ENCODE assay signal across 7 cellular contexts in genomic region chr21:44396803-44397202, GRCh38. TPM values are rescaled to one million over a fixed set of nuclear protein-coding genes. Genes with fewer than 3 reads are reported as not detected.
A peak's percentile ranks its signal among the peaks of the same experiment; 100 is the strongest.
DNase-seq lines count a peak whose midpoint lies in the region; ATAC-seq and TF ChIP-seq lines count a peak whose summit lies in the region.
"Not testable (repeated sequence)": the region's sequence is repeated elsewhere in the genome, so short reads cannot be mapped to it uniquely, and the experiment has no call there.
"Had no signal": no experiment of that assay in that cellular context is flagged by ENCODE, and none has a peak within 500 bp of the region (broad histone marks: within the 10 kb centered on the region; RNA-seq: fewer than 3 reads in every experiment).

No MANE protein-coding gene starts in this region.

- not testable (repeated sequence) for H3K27ac ChIP-seq in HEK293 (ENCODE audit: extremely low read depth, low read depth, low read length); testis

- DNase-seq in WTC11 (ENCODE audit: low spot score) = not testable (repeated sequence)
- peak; percentile 5 for DNase-seq in stimulated activated CD8-positive, alpha-beta memory T cell treated with anti-CD3 and anti-CD28 coated beads, Interleukin-4, amount 100 ng/mL, for 48 hours
- DNase-seq in testis = peak; percentile 8

- 94 to 96% methylated on average over 6 of the region's 6 CpGs for WGBS in testis, 2 donors

- H3K36me3 ChIP-seq in HEK293 (ENCODE audit: control insufficient read depth in 2 of 2, insufficient read depth in 1 of 2, low read length in 2 of 2); testis (ENCODE audit: low read depth, missing control alignments): not testable (repeated sequence)

- H3K27me3 ChIP-seq in testis = not testable (repeated sequence)

- not testable (repeated sequence) for H3K4me3 ChIP-seq in HEK293 (ENCODE audit: low read depth, low read length); testis

- ATAC-seq in WTC11 = not testable (repeated sequence)

- not testable (repeated sequence) for H3K27me3 Mint-ChIP-seq in WTC11 (ENCODE audit: low read depth)

- not testable (repeated sequence) for H3K4me1 Mint-ChIP-seq in WTC11

- peaks cover 14% of the 10 kb centered on the region for H3K9me3 Mint-ChIP-seq in WTC11

- H3K36me3 Mint-ChIP-seq in WTC11 = not testable (repeated sequence)

- not testable (repeated sequence) for H3K4me1 ChIP-seq in HEK293 (ENCODE audit: control insufficient read depth, insufficient read depth, low read length); testis

- not testable (repeated sequence) for H3K4me3 Mint-ChIP-seq in WTC11

- not testable (repeated sequence) for H3K27ac Mint-ChIP-seq in WTC11

- not testable (repeated sequence) for TF ChIP-seq POLR2A in testis (IDR thresholded peaks at IDR 0.05)

- not testable (repeated sequence) for H3K9me3 ChIP-seq in HEK293 (ENCODE audit: control insufficient read depth, insufficient read depth, low read depth, low read length); testis

- CTCF ChIA-PET in HEK293 (lab: Yijun Ruan, JAX); WTC11 (lab: Charles Lee): not testable (repeated sequence)

- not testable (repeated sequence) for TF ChIP-seq CTCF in HEK293 (tag by site-specific recombination; IDR thresholded peaks at IDR 0.05); WTC11 (IDR thresholded peaks at IDR 0.05); testis (IDR thresholded peaks at IDR 0.05)

- intact Hi-C loops in testis (cut with DNase I; ENCODE audit: low total_unique reads) = not testable (repeated sequence)

- POLR2A ChIA-PET in HEK293 (lab: Yijun Ruan, JAX); WTC11 (lab: Charles Lee): not testable (repeated sequence)

TF ChIP-seq in HEK293, 187 proteins besides CTCF, POLR2A, EP300 and RAD21:
- TF ChIP-seq KLF1 (tag by site-specific recombination; IDR thresholded peaks at IDR 0.05) = peak; percentile 91

TF ChIP-seq in WTC11, 78 proteins besides CTCF, POLR2A, EP300 and RAD21:
- 0 out of 2 replicates have a peak, but pooled peaks have one; percentile 12 for TF ChIP-seq ZNF121 (CRISPR knock-in tag; IDR thresholded peaks at IDR 0.05)

RNA-seq across cellular contexts. Expression of gene TRPM2, which starts 43.4 kb away (rescaled TPM):
- 0.64 to 1.4 TPM (median 0.92 TPM) in 3 replicates for total RNA-seq in WTC11 (2021)
- 1 to 10 TPM; 3.0 to 3.9 TPM for total RNA-seq in testis
- polyA plus RNA-seq in testis (ENCODE audit: insufficient read depth, low read depth, low replicate concordance) = 4.9 TPM
- total RNA-seq: Calu3 had no signal
- polyA plus RNA-seq: AG04450, BJ had no signal

RNA-seq across cellular contexts. Expression of gene CFAP410, which starts 57.6 kb away (rescaled TPM):
- 14.0 to 19.3 TPM (median 15.8 TPM) in 3 replicates for total RNA-seq in WTC11 (2021)
- 10 to 100 TPM; 71.7 to 81.6 TPM for total RNA-seq in testis
- 40.8 TPM for polyA plus RNA-seq in testis (ENCODE audit: insufficient read depth, low read depth, low replicate concordance)

RNA-seq across cellular contexts. Expression of gene LRRC3, which starts 58.5 kb away (rescaled TPM):
- total RNA-seq in WTC11 (2021) = 4.4 to 5.7 TPM (median 4.7 TPM) in 3 replicates
- total RNA-seq in testis = 10 to 100 TPM in 1 of 2 donors, 1 to 10 TPM in 1; 8.3 to 11.8 TPM
- 4.9 TPM for polyA plus RNA-seq in testis (ENCODE audit: insufficient read depth, low read depth, low replicate concordance)
